Comparison of ENCODE assay signal across 8 cellular contexts in genomic region chr4:163332526-163333405, GRCh38.
DNase-seq lines count a peak whose midpoint lies in the region; ATAC-seq and TF ChIP-seq lines count a peak whose summit lies in the region.

Gene NPY1R (minus strand): TSS chr4:163332596. CDS start chr4:163326554, 6,042 bp downstream.

- peaks cover 15% of the 10 kb centered on the region for H3K4me1 Mint-ChIP-seq in memory B cell
- peaks cover 16% of the 10 kb centered on the region for H3K4me1 Mint-ChIP-seq in stimulated activated naive CD8-positive, alpha-beta T cell treated with anti-CD3 and anti-CD28 coated beads, Interleukin-15, amount 100 ng/mL, for 72 hours

- peaks cover 18% of the 10 kb centered on the region for H3K27me3 Mint-ChIP-seq in memory B cell
- peaks cover 50% of the 10 kb centered on the region for H3K27me3 Mint-ChIP-seq in stimulated activated naive CD8-positive, alpha-beta T cell treated with anti-CD3 and anti-CD28 coated beads, Interleukin-15, amount 100 ng/mL, for 72 hours

- peak within 1 kb of the TSS; percentile 72 for H3K4me3 Mint-ChIP-seq in memory B cell
- H3K4me3 Mint-ChIP-seq in stimulated activated naive CD8-positive, alpha-beta T cell treated with anti-CD3 and anti-CD28 coated beads, Interleukin-15, amount 100 ng/mL, for 72 hours = peak within 1 kb of the TSS; percentile 75 to 80

- H3K36me3 Mint-ChIP-seq in memory B cell = no peaks in the 10 kb centered on the region

- no peaks in the 10 kb centered on the region for H3K9me3 Mint-ChIP-seq in memory B cell
- no peaks in the 10 kb centered on the region for H3K9me3 Mint-ChIP-seq in stimulated activated naive CD8-positive, alpha-beta T cell treated with anti-CD3 and anti-CD28 coated beads, Interleukin-15, amount 100 ng/mL, for 72 hours

- H3K4me3 ChIP-seq in GM12875 (ENCODE audit: low read depth, low read length) (peak within 1 kb of the TSS; percentile 40), WI38 (ENCODE audit: low read depth, low read length) (peak within 1 kb of the TSS; percentile 60)

- no peak within 1 kb of the TSS for H3K27ac Mint-ChIP-seq in memory B cell
- H3K27ac Mint-ChIP-seq in stimulated activated naive CD8-positive, alpha-beta T cell treated with anti-CD3 and anti-CD28 coated beads, Interleukin-15, amount 100 ng/mL, for 72 hours = no peak within 1 kb of the TSS

- TF ChIP-seq CTCF in GM12875 (IDR thresholded peaks at IDR 0.05; ENCODE audit: borderline replicate concordance, insufficient read depth, low read depth, low read length) (peak; percentile 57; the same call in 1 of the 2 replicates), WI38 (IDR thresholded peaks at IDR 0.05; ENCODE audit: low read depth, low read length) (peak; percentile 78)

- ATAC-seq in HG02798 (IDR thresholded peaks at IDR 0.05; ENCODE audit: poor library complexity, unreplicated experiment) (peak; percentile 87), memory B cell (ENCODE audit: low read depth) (peak; percentile 52)
- peak; percentile 65 for ATAC-seq in stimulated activated naive CD8-positive, alpha-beta T cell treated with anti-CD3 and anti-CD28 coated beads, Interleukin-15, amount 100 ng/mL, for 72 hours

- DNase-seq in 8988T (peak; percentile 68), NCI-H146 (lab: John Stamatoyannopoulos, UW) (peak; percentile 47), epidermal melanocyte (ENCODE audit: insufficient read length, low spot score) (peak; percentile 62), memory B cell (ENCODE audit: low spot score in 2 of 2) (peak in 1 of 2 donors; percentile 10)
- DNase-seq in stimulated activated naive CD8-positive, alpha-beta T cell treated with anti-CD3 and anti-CD28 coated beads, Interleukin-15, amount 100 ng/mL, for 72 hours = peak; percentile 22 to 44
